15 cellular contexts compared by ENCODE assay signal in the genomic region with DNA sequence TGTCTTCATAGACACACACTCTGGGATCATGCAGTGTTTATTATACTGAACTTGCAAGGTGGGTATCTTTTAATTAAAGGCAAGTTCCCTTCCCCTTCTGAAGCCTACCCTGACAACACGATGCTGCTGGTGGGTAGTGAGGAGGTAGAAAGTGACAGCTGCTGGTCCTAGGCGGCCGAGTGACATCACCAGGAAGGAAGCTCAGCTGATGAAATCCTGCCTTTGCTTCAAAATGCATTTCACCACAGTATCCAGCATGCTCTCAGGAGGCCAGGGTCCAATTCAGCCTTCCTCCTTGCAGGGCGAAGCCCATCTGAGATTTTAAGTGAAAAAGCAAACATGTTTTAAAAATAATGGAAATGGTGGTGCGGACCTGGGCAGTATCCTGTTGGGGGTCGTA.
DNase-seq lines count a peak whose midpoint lies in the region; ATAC-seq and TF ChIP-seq lines count a peak whose summit lies in the region.
"Had no signal": no experiment of that assay in that cellular context is flagged by ENCODE, and none has a peak within 500 bp of the region (broad histone marks: within the 10 kb centered on the region; RNA-seq: fewer than 3 reads in every experiment).

No MANE protein-coding gene starts in this region.

- TF ChIP-seq CTCF in esophagus squamous epithelium (IDR thresholded peaks at IDR 0.05) (no peak), gastrocnemius medialis (IDR thresholded peaks at IDR 0.05 in 4 of 5, conservative IDR thresholded peaks at IDR 0.05 in 1 of 5) (no peak)

- TF ChIP-seq POLR2A in esophagus squamous epithelium (IDR thresholded peaks at IDR 0.05) (no peak), gastrocnemius medialis (IDR thresholded peaks at IDR 0.05) (no peak)

- peaks cover 0 to 28% (median 9%) of the 10 kb centered on the region in 11 experiments; a peak in 11 of 22 replicates for H3K9me3 ChIP-seq in BLaER1 treated with 17β-estradiol and CSF1 and Interleukin-3, amounts not matched to agents 10 nM and 100 nM (replicated peaks in 1 of 11)
- H3K9me3 ChIP-seq in esophagus squamous epithelium: no peaks in the 10 kb centered on the region
- H3K9me3 ChIP-seq in gastrocnemius medialis: no peaks in the 10 kb centered on the region
- H3K9me3 ChIP-seq: BE2C had no signal

- DNase-seq in SW480 (ENCODE audit: low spot score): peak; percentile 20
- peak; percentile 7 for DNase-seq in left kidney (ENCODE audit: low read depth, low spot score)
- DNase-seq in esophagus squamous epithelium (lab: John Stamatoyannopoulos, UW): no peak
- no peak for DNase-seq in hippocampal formation (lab: John Stamatoyannopoulos, UW)
- no peak for DNase-seq in gastrocnemius medialis
- DNase-seq: ACHN; BE2C; CD4-positive, alpha-beta memory T cell; DMS153; DMS79; GDM1; HCEC 1CT had no signal

- no peak overlapping the region for H3K4me3 ChIP-seq in BLaER1 treated with 17β-estradiol and CSF1 and Interleukin-3, amounts not matched to agents 10 nM and 100 nM
- H3K4me3 ChIP-seq in esophagus squamous epithelium (no peak overlapping the region), gastrocnemius medialis (no peak overlapping the region)
- H3K4me3 ChIP-seq: GM23338 had no signal

- WGBS in esophagus squamous epithelium, 2 donors: 44 to 70% methylated on average over 6 of the region's 6 CpGs

- H3K4me1 ChIP-seq in BLaER1 treated with 17β-estradiol and CSF1 and Interleukin-3, amounts not matched to agents 10 nM and 100 nM: peaks cover 0 to 50% (median 40%) of the 10 kb centered on the region in 10 experiments; a peak in 17 of 20 replicates
- no peaks in the 10 kb centered on the region for H3K4me1 ChIP-seq in esophagus squamous epithelium
- H3K4me1 ChIP-seq in gastrocnemius medialis: no peaks in the 10 kb centered on the region
- H3K4me1 ChIP-seq: BE2C had no signal

- no peak for ATAC-seq in gastrocnemius medialis
- ATAC-seq: GM23338 had no signal

- H3K4me2 ChIP-seq in BLaER1 treated with 17β-estradiol and CSF1 and Interleukin-3, amounts not matched to agents 10 nM and 100 nM: peak overlapping the region in 9 of 11 experiments; percentile 40 to 81 (median 68); a peak in 18 of 22 replicates
- H3K4me2 ChIP-seq: GM23338 had no signal

- H4K20me1 ChIP-seq in BLaER1 treated with 17β-estradiol and CSF1 and Interleukin-3, amounts not matched to agents 10 nM and 100 nM: no peaks in the 10 kb centered on the region

- intact Hi-C loops in esophagus squamous epithelium (cut with DNase I): no loop called here
- intact Hi-C loops in gastrocnemius medialis (cut with DNase I; ENCODE audit: low total_unique reads): no loop called here

- peak overlapping the region in 6 of 11 experiments; percentile 33 to 81 (median 74); a peak in 10 of 22 replicates for H3K27ac ChIP-seq in BLaER1 treated with 17β-estradiol and CSF1 and Interleukin-3, amounts not matched to agents 10 nM and 100 nM
- H3K27ac ChIP-seq in esophagus squamous epithelium: no peak overlapping the region
- no peak overlapping the region for H3K27ac ChIP-seq in gastrocnemius medialis
- H3K27ac ChIP-seq: HL-60 had no signal

- in situ Hi-C loops in gastrocnemius medialis (cut with MboI; ENCODE audit: low sequenced_read_pairs in 4 of 4): no loop called here

- H3K27me3 ChIP-seq in BLaER1 treated with 17β-estradiol and CSF1 and Interleukin-3, amounts not matched to agents 10 nM and 100 nM: peaks cover 0 to 3% (median 0%) of the 10 kb centered on the region in 11 experiments; a peak in 1 of 22 replicates
- H3K27me3 ChIP-seq in esophagus squamous epithelium: peaks cover 0 to 18% (median 0%) of the 10 kb centered on the region in 4 donors
- no peaks in the 10 kb centered on the region for H3K27me3 ChIP-seq in gastrocnemius medialis
- H3K27me3 ChIP-seq: BE2C had no signal

- H3K9ac ChIP-seq in BLaER1 treated with 17β-estradiol and CSF1 and Interleukin-3, amounts not matched to agents 10 nM and 100 nM: peak overlapping the region in 4 of 11 experiments; percentile 41 to 58 (median 51); a peak in 4 of 22 replicates

- H3K36me3 ChIP-seq in BLaER1 treated with 17β-estradiol and CSF1 and Interleukin-3, amounts not matched to agents 10 nM and 100 nM: no peaks in the 10 kb centered on the region
- no peaks in the 10 kb centered on the region for H3K36me3 ChIP-seq in esophagus squamous epithelium
- H3K36me3 ChIP-seq in gastrocnemius medialis: no peaks in the 10 kb centered on the region
- H3K36me3 ChIP-seq: BE2C had no signal

Comparison
In these comparisons a context has a peak if more than half of its experiments do, and no peak if none do; other contexts are left out.
1. H3K27ac ChIP-seq: peak in BLaER1 treated with 17β-estradiol and CSF1 and Interleukin-3, amounts not matched to agents 10 nM and 100 nM (6 of 11); none in esophagus squamous epithelium (0 of 4) and gastrocnemius medialis (0 of 4).
2. DNase-seq: peak in SW480 (single experiment) and left kidney (single experiment); none in esophagus squamous epithelium (single experiment), hippocampal formation (0 of 2) and gastrocnemius medialis (0 of 2).